ENCODE assay signal across 24 cellular contexts in genomic region chr19:11174336-11174735, GRCh38. TPM values are rescaled to one million over a fixed set of nuclear protein-coding genes. Genes with fewer than 3 reads are reported as not detected.
A peak's percentile ranks its signal among the peaks of the same experiment; 100 is the strongest.
DNase-seq lines count a peak whose midpoint lies in the region; ATAC-seq and TF ChIP-seq lines count a peak whose summit lies in the region.
"Had no signal": no experiment of that assay in that cellular context is flagged by ENCODE, and none has a peak within 500 bp of the region (broad histone marks: within the 10 kb centered on the region; RNA-seq: fewer than 3 reads in every experiment).

No MANE protein-coding gene starts in this region.

- H3K27me3 ChIP-seq in sigmoid colon = no peaks in the 10 kb centered on the region
- H3K27me3 ChIP-seq: Peyer's patch, SJSA1 had no signal

- no peaks in the 10 kb centered on the region for H3K9me3 ChIP-seq in sigmoid colon
- H3K9me3 ChIP-seq: Peyer's patch, SJSA1 had no signal

- no peak overlapping the region for H3K4me3 ChIP-seq in sigmoid colon
- H3K4me3 ChIP-seq: K562, Peyer's patch, SJSA1 had no signal

- intact Hi-C loops in sigmoid colon (cut with DNase I) = no loop called here

- no peak overlapping the region for H3K4me3 Mint-ChIP-seq in WTC11
- H3K4me3 Mint-ChIP-seq: CD8-positive, alpha-beta memory T cell; H9; HFFc6 had no signal

- WGBS in sigmoid colon, 2 donors = 97% methylated on average over 27 of the region's 27 CpGs

- TF ChIP-seq EP300 in sigmoid colon (IDR thresholded peaks at IDR 0.05) = no peak

- CTCF ChIA-PET in WTC11 (lab: Charles Lee) = no interaction called here

- peaks cover 0 to 52% (median 48%) of the 10 kb centered on the region in 4 donors for H3K4me1 ChIP-seq in sigmoid colon

- ATAC-seq in WTC11 = no peak
- no peak for ATAC-seq in HG03280 (IDR thresholded peaks at IDR 0.05; ENCODE audit: unreplicated experiment)
- ATAC-seq: K562 had no signal

- DNase-seq in NCI-H2107 (lab: John Stamatoyannopoulos, UW) (peak; percentile 13), NCI-H2107 treated with DMSO at 0.1 percent for 48 hours (lab: John Stamatoyannopoulos, UW; ENCODE audit: unreplicated experiment) (no peak), NCI-H2081 (lab: John Stamatoyannopoulos, UW) (peak; percentile 39 to 80), WTC11 (ENCODE audit: low spot score) (no peak), sigmoid colon (no peak), KG1 (lab: John Stamatoyannopoulos, UW) (no peak), T-helper 1 cell (no peak)
- DNase-seq: ACHN; CD8-positive, alpha-beta memory T cell; DMS79; H9; HFFc6; MM.1S; NCI-H1105; NCI-H2029 treated with DMSO at 0.1 percent for 48 hours; NCI-H2227 treated with DMSO at 0.1 percent for 48 hours; NCI-H510A; NCI-H774; Peyer's patch had no signal

- peaks cover 64 to 99% (median 87%) of the 10 kb centered on the region in 4 donors for H3K36me3 ChIP-seq in sigmoid colon

- peak overlapping the region in 3 of 4 donors; percentile 92 to 95 (median 93) for H3K27ac ChIP-seq in sigmoid colon
- H3K27ac ChIP-seq: 22Rv1, C4-2B, Peyer's patch, SJSA1 had no signal

- TF ChIP-seq POLR2A in sigmoid colon (IDR thresholded peaks at IDR 0.05) = no peak

- H3K27me3 Mint-ChIP-seq in WTC11 (ENCODE audit: low read depth) = no peaks in the 10 kb centered on the region

- H3K9me3 Mint-ChIP-seq in WTC11 = no peaks in the 10 kb centered on the region
- H3K9me3 Mint-ChIP-seq: CD8-positive, alpha-beta memory T cell; H9; HFFc6 had no signal

- POLR2A ChIA-PET in WTC11 (lab: Charles Lee) = no interaction called here

- H3K4me1 Mint-ChIP-seq in WTC11 = no peaks in the 10 kb centered on the region
- H3K4me1 Mint-ChIP-seq: CD8-positive, alpha-beta memory T cell; H9 had no signal

- peaks cover 20% of the 10 kb centered on the region for H3K36me3 Mint-ChIP-seq in WTC11
- H3K36me3 Mint-ChIP-seq: CD8-positive, alpha-beta memory T cell had no signal

- no peak for TF ChIP-seq CTCF in WTC11 (IDR thresholded peaks at IDR 0.05)
- TF ChIP-seq CTCF in sigmoid colon (IDR thresholded peaks at IDR 0.05) = no peak

- no peak overlapping the region for H3K27ac Mint-ChIP-seq in WTC11
- H3K27ac Mint-ChIP-seq: CD8-positive, alpha-beta memory T cell; H9; HFFc6 had no signal

TF ChIP-seq in WTC11, 78 proteins besides CTCF, POLR2A, EP300 and RAD21:
- TF ChIP-seq, protein P1, sequence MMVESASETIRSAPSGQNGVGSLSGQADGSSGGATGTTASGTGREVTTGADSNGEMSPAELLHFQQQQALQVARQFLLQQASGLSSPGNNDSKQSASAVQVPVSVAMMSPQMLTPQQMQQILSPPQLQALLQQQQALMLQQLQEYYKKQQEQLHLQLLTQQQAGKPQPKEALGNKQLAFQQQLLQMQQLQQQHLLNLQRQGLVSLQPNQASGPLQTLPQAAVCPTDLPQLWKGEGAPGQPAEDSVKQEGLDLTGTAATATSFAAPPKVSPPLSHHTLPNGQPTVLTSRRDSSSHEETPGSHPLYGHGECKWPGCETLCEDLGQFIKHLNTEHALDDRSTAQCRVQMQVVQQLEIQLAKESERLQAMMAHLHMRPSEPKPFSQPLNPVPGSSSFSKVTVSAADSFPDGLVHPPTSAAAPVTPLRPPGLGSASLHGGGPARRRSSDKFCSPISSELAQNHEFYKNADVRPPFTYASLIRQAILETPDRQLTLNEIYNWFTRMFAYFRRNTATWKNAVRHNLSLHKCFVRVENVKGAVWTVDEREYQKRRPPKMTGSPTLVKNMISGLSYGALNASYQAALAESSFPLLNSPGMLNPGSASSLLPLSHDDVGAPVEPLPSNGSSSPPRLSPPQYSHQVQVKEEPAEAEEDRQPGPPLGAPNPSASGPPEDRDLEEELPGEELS (CRISPR knock-in tag; IDR thresholded peaks at IDR 0.05) = 0 out of 2 replicates have a peak, but pooled peaks have one; percentile 14
- TF ChIP-seq EMX1 (CRISPR knock-in tag; IDR thresholded peaks at IDR 0.05) = no peak
- TF ChIP-seq, protein P2, sequence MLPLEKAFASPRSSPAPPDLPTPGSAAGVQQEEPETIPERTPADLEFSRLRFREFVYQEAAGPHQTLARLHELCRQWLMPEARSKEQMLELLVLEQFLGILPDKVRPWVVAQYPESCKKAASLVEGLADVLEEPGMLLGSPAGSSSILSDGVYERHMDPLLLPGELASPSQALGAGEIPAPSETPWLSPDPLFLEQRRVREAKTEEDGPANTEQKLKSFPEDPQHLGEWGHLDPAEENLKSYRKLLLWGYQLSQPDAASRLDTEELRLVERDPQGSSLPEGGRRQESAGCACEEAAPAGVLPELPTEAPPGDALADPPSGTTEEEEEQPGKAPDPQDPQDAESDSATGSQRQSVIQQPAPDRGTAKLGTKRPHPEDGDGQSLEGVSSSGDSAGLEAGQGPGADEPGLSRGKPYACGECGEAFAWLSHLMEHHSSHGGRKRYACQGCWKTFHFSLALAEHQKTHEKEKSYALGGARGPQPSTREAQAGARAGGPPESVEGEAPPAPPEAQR (CRISPR knock-in tag; IDR thresholded peaks at IDR 0.05) = no peak
TF ChIP-seq in WTC11: peak in this region for 1.

RNA-seq across cellular contexts. Expression of gene SPC24, which starts 18.8 kb away (rescaled TPM):
- total RNA-seq in WTC11 (2021) = 52.0 to 62.2 TPM (median 58.3 TPM) in 3 replicates
- total RNA-seq in sigmoid colon = 1 to 10 TPM in 3 of 4 donors, under 1 TPM in 1; 0.99 to 6.0 (median 2.8) TPM
- polyA plus RNA-seq in sigmoid colon = 10 to 100 TPM in 1 of 3 donors, 1 to 10 TPM in 2; 1.2 to 13.0 (median 2.1) TPM
- polyA plus RNA-seq: CD8-positive, alpha-beta memory T cell had no signal

RNA-seq across cellular contexts. Expression of gene KANK2, which starts 23.0 kb away (rescaled TPM):
- 31.8 to 35.1 TPM (median 33.2 TPM) in 3 replicates for total RNA-seq in WTC11 (2021)
- total RNA-seq in sigmoid colon = 1,000 to 10,000 TPM in 2 of 4 donors, 100 to 1,000 TPM in 2; 691 to 1,314 (median 1,068) TPM
- 100 to 1,000 TPM in 1 of 3 donors, 10 to 100 TPM in 2; 29.8 to 130 (median 89.4) TPM for polyA plus RNA-seq in sigmoid colon

Comparison
In these comparisons a context has a peak if more than half of its experiments do, and no peak if none do; other contexts are left out.
1. DNase-seq: peak in NCI-H2107 (single experiment) and NCI-H2081 (2 of 2); none in NCI-H2107 treated with DMSO at 0.1 percent for 48 hours (single experiment), WTC11 (single experiment), sigmoid colon (single experiment), KG1 (single experiment) and T-helper 1 cell (0 of 5).
2. RNA of gene KANK2, which starts 23.0 kb away (total RNA-seq): 691 to 1,314 TPM in sigmoid colon; 31.8 to 35.1 TPM in WTC11; every median in the first group is over 10 times any median in the second.